23 cellular contexts compared by ENCODE assay signal in genomic region chr17:59863607-59864006, GRCh38. TPM values are rescaled to one million over a fixed set of nuclear protein-coding genes. Genes with fewer than 3 reads are reported as not detected.
A peak's percentile ranks its signal among the peaks of the same experiment; 100 is the strongest.
DNase-seq lines count a peak whose midpoint lies in the region; ATAC-seq and TF ChIP-seq lines count a peak whose summit lies in the region.
"Had no signal": no experiment of that assay in that cellular context is flagged by ENCODE, and none has a peak within 500 bp of the region (broad histone marks: within the 10 kb centered on the region; RNA-seq: fewer than 3 reads in every experiment).

No MANE protein-coding gene starts in this region.

- H3K9me3 Mint-ChIP-seq in Caco-2 (ENCODE audit: unreplicated experiment) = no peaks in the 10 kb centered on the region
- H3K9me3 Mint-ChIP-seq: CD4-positive, alpha-beta T cell; GM23338; H9 had no signal

- POLR2A ChIA-PET in Caco-2 (lab: Charles Lee) = no interaction called here

- peak overlapping the region; percentile 98 for H3K27ac ChIP-seq in VCaP
- H3K27ac ChIP-seq: BLaER1 had no signal

- no peaks in the 10 kb centered on the region for H3K9me3 ChIP-seq in Caco-2
- H3K9me3 ChIP-seq: BLaER1, MG63 had no signal

- DNase-seq in Right ventricle myocardium superior (no peak), cardiac septum (ENCODE audit: low spot score) (no peak), left ventricle myocardium superior (no peak), Kasumi-1 (lab: John Stamatoyannopoulos, UW) (no peak), NOMO-1 (lab: John Stamatoyannopoulos, UW; ENCODE audit: unreplicated experiment in 2 of 2) (no peak), Caco-2 (no peak)
- DNase-seq: CD4-positive, alpha-beta T cell; EL; GDM1; H9; KBM-7; MG63; NCI-H2029; NCI-H446; NCI-H524 treated with DMSO at 0.1 percent for 48 hours; NCI-H774; PC-3; RPMI8226; SHP77 treated with DMSO at 0.1 percent for 48 hours had no signal

- no peak overlapping the region for H3K27ac Mint-ChIP-seq in Caco-2 (ENCODE audit: unreplicated experiment)
- H3K27ac Mint-ChIP-seq: CD4-positive, alpha-beta T cell; GM23338; H9 had no signal

- no TSS peak for BruUV-seq in Caco-2 (replicated peaks; lab: Mats Ljungman, UMichigan)

- no peaks in the 10 kb centered on the region for H3K4me1 Mint-ChIP-seq in Caco-2 (ENCODE audit: low read depth, unreplicated experiment)
- H3K4me1 Mint-ChIP-seq: GM23338, H9 had no signal

- no peaks in the 10 kb centered on the region for H3K27me3 Mint-ChIP-seq in Caco-2 (ENCODE audit: insufficient read depth, unreplicated experiment)
- H3K27me3 Mint-ChIP-seq: CD4-positive, alpha-beta T cell had no signal

- H3K36me3 ChIP-seq in Caco-2 (ENCODE audit: control insufficient read depth, insufficient read depth, low read length) = no peaks in the 10 kb centered on the region

- no peak overlapping the region for H3K4me3 Mint-ChIP-seq in Caco-2 (ENCODE audit: unreplicated experiment)
- H3K4me3 Mint-ChIP-seq: CD4-positive, alpha-beta T cell; GM23338; H9 had no signal

- CTCF ChIA-PET in Caco-2 (lab: Charles Lee) = no interaction called here

- intact Hi-C loops in Right ventricle myocardium superior (cut with DNase I) (no loop called here), cardiac septum (cut with DNase I) (no loop called here), left ventricle myocardium superior (cut with micrococcal nuclease) (no loop called here), Caco-2 (cut with micrococcal nuclease; ENCODE audit: unreplicated experiment) (no loop called here)

- no peak overlapping the region for H3K4me3 ChIP-seq in Caco-2 (ENCODE audit: low read depth, low read length)
- H3K4me3 ChIP-seq: BLaER1, GM12878, GM23338, MG63 had no signal

- H3K4me1 ChIP-seq in Caco-2 = peaks cover 1% of the 10 kb centered on the region; the same call in 1 of the 2 replicates
- H3K4me1 ChIP-seq: BLaER1 had no signal

- no peaks in the 10 kb centered on the region for H3K27me3 ChIP-seq in Caco-2 (replicated peaks; ENCODE audit: control insufficient read depth, insufficient read depth, low read length)
- H3K27me3 ChIP-seq: BLaER1, MG63 had no signal

- ATAC-seq in Right ventricle myocardium superior (ENCODE audit: poor library complexity) (peak; percentile 52), left ventricle myocardium superior (peak; percentile 65)
- ATAC-seq: GM12878, GM23338, PC-3 had no signal

- TF ChIP-seq CTCF in VCaP (conservative IDR thresholded peaks at IDR 0.05) (no peak), Caco-2 (IDR thresholded peaks at IDR 0.05; ENCODE audit: insufficient read depth in 1 of 2, low read depth in 1 of 2, low read length in 1 of 2, severe bottlenecking in 1 of 2, unreplicated experiment in 1 of 2) (no peak)

- peaks cover 34% of the 10 kb centered on the region for H3K36me3 Mint-ChIP-seq in Caco-2 (ENCODE audit: insufficient read depth, unreplicated experiment)

RNA-seq across cellular contexts. Expression of gene TUBD1, which starts 29.1 kb away (rescaled TPM):
- total RNA-seq in Right ventricle myocardium superior (6.9 TPM), cardiac septum (7.5 TPM), left ventricle myocardium superior (6.6 TPM), Caco-2 (2022) (22.5 and 23.6 TPM in 2 replicates)

RNA-seq across cellular contexts. Expression of gene RPS6KB1, which starts 29.3 kb away (rescaled TPM):
- 22.3 TPM for total RNA-seq in Right ventricle myocardium superior
- 24.7 TPM for total RNA-seq in cardiac septum
- 23.4 TPM for total RNA-seq in left ventricle myocardium superior
- 66.9 and 68.3 TPM in 2 replicates for total RNA-seq in Caco-2 (2022)
